7 cellular contexts compared by ENCODE assay signal in genomic region chr10:68828083-68828601, GRCh38. TPM values are rescaled to one million over a fixed set of nuclear protein-coding genes. Genes with fewer than 3 reads are reported as not detected.
A peak's percentile ranks its signal among the peaks of the same experiment; 100 is the strongest.
DNase-seq lines count a peak whose midpoint lies in the region; ATAC-seq, FAIRE-seq and TF ChIP-seq lines count a peak whose summit lies in the region.
"Not testable (repeated sequence)": the region's sequence is repeated elsewhere in the genome, so short reads cannot be mapped to it uniquely, and the experiment has no call there.

No MANE protein-coding gene starts in this region.

- not testable (repeated sequence) for H3K27ac ChIP-seq in keratinocyte (ENCODE audit: control insufficient read depth, insufficient read depth, low read length)

- not testable (repeated sequence) for FAIRE-seq in keratinocyte (lab: Jason Lieb, UNC)

- not testable (repeated sequence) for TF ChIP-seq CTCF in keratinocyte (optimal IDR thresholded peaks at IDR 0.05 in 1 of 3, IDR thresholded peaks at IDR 0.05 in 1 of 3, conservative IDR thresholded peaks at IDR 0.05 in 1 of 3; ENCODE audit: extremely low read depth in 1 of 3, insufficient read depth in 2 of 3, low read length in 3 of 3)

- not testable (repeated sequence) for H2AFZ ChIP-seq in keratinocyte (ENCODE audit: control insufficient read depth, low read length)

- dilution Hi-C loops in keratinocyte (cut with MboI; ENCODE audit: extremely low pct_ligation_motif_present, low sequenced_read_pairs) = not testable (repeated sequence)

- peaks cover 16% of the 10 kb centered on the region for H3K27me3 ChIP-seq in keratinocyte (ENCODE audit: control insufficient read depth, extremely low read depth, insufficient read depth, low read length)

- DNase-seq in NCI-H69 (lab: John Stamatoyannopoulos, UW) (peak; percentile 22), dermis blood vessel endothelial cell (peak; percentile 9), retina (peak; percentile 73)
- DNase-seq in activated CD8-positive, alpha-beta memory T cell treated with anti-CD3 and anti-CD28 coated beads, Interleukin-2, amount 50 U/mL, for 4 hours = peak; percentile 19
- not testable (repeated sequence) for DNase-seq in keratinocyte (ENCODE audit: low read depth, low spot score)

- H3K9ac ChIP-seq in keratinocyte (ENCODE audit: control insufficient read depth, extremely low read depth, insufficient read depth, low read length) = not testable (repeated sequence)

- H3K79me2 ChIP-seq in keratinocyte (ENCODE audit: control insufficient read depth, insufficient read depth, low read length) = not testable (repeated sequence)

- H3K4me1 ChIP-seq in keratinocyte (ENCODE audit: control insufficient read depth, extremely low read depth, insufficient read depth, low read length) = not testable (repeated sequence)

- not testable (repeated sequence) for H3K9me3 ChIP-seq in keratinocyte (ENCODE audit: control insufficient read depth, low read depth, low read length)

- ATAC-seq in GM18511 (IDR thresholded peaks at IDR 0.05; ENCODE audit: unreplicated experiment) (peak; percentile 50), HG02798 (IDR thresholded peaks at IDR 0.05; ENCODE audit: poor library complexity, unreplicated experiment) (peak; percentile 36)

- not testable (repeated sequence) for H4K20me1 ChIP-seq in keratinocyte (ENCODE audit: control insufficient read depth, extremely low read depth, insufficient read depth, low read length)

- H3K9me1 ChIP-seq in keratinocyte (ENCODE audit: control insufficient read depth, extremely low read depth, insufficient read depth, low read length) = not testable (repeated sequence)

- H3K4me2 ChIP-seq in keratinocyte (ENCODE audit: control insufficient read depth, extremely low read depth, insufficient read depth, low read depth, low read length) = peak overlapping the region; percentile 48

- not testable (repeated sequence) for H3K36me3 ChIP-seq in keratinocyte (ENCODE audit: control insufficient read depth in 2 of 2, extremely low read depth in 1 of 2, insufficient read depth in 2 of 2, low read length in 2 of 2)

- peak overlapping the region in 1 of 3 experiments; percentile 16 for H3K4me3 ChIP-seq in keratinocyte (ENCODE audit: control insufficient read depth in 2 of 3, extremely low read depth in 1 of 3, insufficient read depth in 2 of 3, low read depth in 1 of 3, low read length in 3 of 3)

RNA-seq across cellular contexts. Expression of gene STOX1, which starts 0.8 kb away (rescaled TPM):
- 0.33 and 0.34 TPM in 2 replicates for total RNA-seq in dermis blood vessel endothelial cell
- 0.11 to 0.24 TPM (median 0.14 TPM) in 3 replicates for polyA plus RNA-seq in keratinocyte
- polyA plus RNA-seq in keratinocyte (2011; ENCODE audit: low read depth) = 0.24 TPM
- 0.14 and 0.32 TPM in 2 replicates for polyA plus RNA-seq in keratinocyte (2011; cell fraction: cytosol; rRNA removed)
- 0.33 and 0.55 TPM in 2 replicates for polyA plus RNA-seq in keratinocyte (2011; cell fraction: nucleus; rRNA removed)
- polyA plus RNA-seq in keratinocyte (2012; ENCODE audit: low replicate concordance) = 0.08 and 0.09 TPM in 2 replicates
- 0.19 to 0.20 TPM in 2 of 3 replicates, not detected in the other for polyA minus RNA-seq in keratinocyte
- polyA minus RNA-seq in keratinocyte (2011; cell fraction: cytosol; rRNA and poly(A)+ RNA removed) = not detected
- polyA minus RNA-seq in keratinocyte (2011; cell fraction: nucleus; rRNA and poly(A)+ RNA removed) = 0.11 and 0.31 TPM in 2 replicates
